In genomic region chr6:31441368-31442267, GRCh38 we compare ENCODE assay signal across 9 cellular contexts. TPM values are rescaled to one million over a fixed set of nuclear protein-coding genes. Genes with fewer than 3 reads are reported as not detected.
DNase-seq lines count a peak whose midpoint lies in the region; ATAC-seq and TF ChIP-seq lines count a peak whose summit lies in the region.
"Had no signal": no experiment of that assay in that cellular context is flagged by ENCODE, and none has a peak within 500 bp of the region (broad histone marks: within the 10 kb centered on the region; RNA-seq: fewer than 3 reads in every experiment).

No MANE protein-coding gene starts in this region.

- peak; percentile 73 to 91 (median 84) for TF ChIP-seq CTCF in heart left ventricle (IDR thresholded peaks at IDR 0.05)
- peak; percentile 83 for TF ChIP-seq CTCF in progenitor cell of endocrine pancreas (IDR thresholded peaks at IDR 0.05; ENCODE audit: unreplicated experiment)

- no peaks in the 10 kb centered on the region for H3K36me3 ChIP-seq in HAP-1 (replicated peaks)
- H3K36me3 ChIP-seq in heart left ventricle: no peaks in the 10 kb centered on the region

- peak; percentile 12 for DNase-seq in CMK (ENCODE audit: low read depth)
- DNase-seq in HAP-1 (ENCODE audit: low spot score in 2 of 2): peak; percentile 45 to 87
- DNase-seq in SK-MEL-5 (ENCODE audit: low read depth, low spot score): peak; percentile 67
- peak; percentile 24 for DNase-seq in activated naive CD8-positive, alpha-beta T cell treated with anti-CD3 and anti-CD28 coated beads, Interleukin-2, amount 50 U/mL, for 24 hours
- peak; percentile 77 to 92 (median 84) for DNase-seq in heart left ventricle
- peak; percentile 60 for DNase-seq in progenitor cell of endocrine pancreas (ENCODE audit: low spot score, unreplicated experiment)

- peaks cover 6% of the 10 kb centered on the region for H3K9me3 Mint-ChIP-seq in activated naive CD8-positive, alpha-beta T cell treated with anti-CD3 and anti-CD28 coated beads, Interleukin-2, amount 50 U/mL, for 24 hours
- H3K9me3 Mint-ChIP-seq in progenitor cell of endocrine pancreas (ENCODE audit: low read depth): peaks cover 7% of the 10 kb centered on the region

- ATAC-seq in activated naive CD8-positive, alpha-beta T cell treated with anti-CD3 and anti-CD28 coated beads, Interleukin-2, amount 50 U/mL, for 24 hours: no peak
- ATAC-seq in heart left ventricle (peak; percentile 92 to 97 (median 96)), HG02759 (IDR thresholded peaks at IDR 0.05; ENCODE audit: unreplicated experiment) (no peak), GM19023 (IDR thresholded peaks at IDR 0.05; ENCODE audit: unreplicated experiment) (no peak)

- H3K36me3 Mint-ChIP-seq in activated naive CD8-positive, alpha-beta T cell treated with anti-CD3 and anti-CD28 coated beads, Interleukin-2, amount 50 U/mL, for 24 hours (ENCODE audit: low read depth): no peaks in the 10 kb centered on the region
- peaks cover 2% of the 10 kb centered on the region for H3K36me3 Mint-ChIP-seq in progenitor cell of endocrine pancreas (ENCODE audit: insufficient read depth)

- no peak overlapping the region for H3K4me3 Mint-ChIP-seq in activated naive CD8-positive, alpha-beta T cell treated with anti-CD3 and anti-CD28 coated beads, Interleukin-2, amount 50 U/mL, for 24 hours
- H3K4me3 Mint-ChIP-seq in progenitor cell of endocrine pancreas (ENCODE audit: low read depth): no peak overlapping the region
- H3K4me3 Mint-ChIP-seq: activated naive CD8-positive, alpha-beta T cell had no signal

- H3K4me3 ChIP-seq in HAP-1 (no peak overlapping the region), heart left ventricle (peak overlapping the region in 9 of 12 donors; percentile 6 to 43 (median 28))

- H3K27ac Mint-ChIP-seq in activated naive CD8-positive, alpha-beta T cell treated with anti-CD3 and anti-CD28 coated beads, Interleukin-2, amount 50 U/mL, for 24 hours: no peak overlapping the region
- no peak overlapping the region for H3K27ac Mint-ChIP-seq in progenitor cell of endocrine pancreas
- H3K27ac Mint-ChIP-seq: activated naive CD8-positive, alpha-beta T cell had no signal

- H3K4me1 ChIP-seq in HAP-1: no peaks in the 10 kb centered on the region
- H3K4me1 ChIP-seq in heart left ventricle: peaks cover 0 to 8% (median 2%) of the 10 kb centered on the region in 12 donors

- no peaks in the 10 kb centered on the region for H3K4me1 Mint-ChIP-seq in activated naive CD8-positive, alpha-beta T cell treated with anti-CD3 and anti-CD28 coated beads, Interleukin-2, amount 50 U/mL, for 24 hours
- H3K4me1 Mint-ChIP-seq in progenitor cell of endocrine pancreas (ENCODE audit: low read depth): no peaks in the 10 kb centered on the region

- H3K27ac ChIP-seq in heart left ventricle: no peak overlapping the region

- 17 to 19% (median 18%) methylated on average over 28 of the region's 28 CpGs for WGBS in heart left ventricle, 4 donors

- no peaks in the 10 kb centered on the region for H3K27me3 ChIP-seq in HAP-1 (ENCODE audit: low read depth)
- peaks cover 0 to 10% (median 0%) of the 10 kb centered on the region in 9 donors for H3K27me3 ChIP-seq in heart left ventricle

- H3K9me3 ChIP-seq in HAP-1 (peaks cover 7% of the 10 kb centered on the region), heart left ventricle (peaks cover 0 to 15% (median 0%) of the 10 kb centered on the region in 12 donors)

- no peak for TF ChIP-seq POLR2A in heart left ventricle (IDR thresholded peaks at IDR 0.05)

- intact Hi-C loops in heart left ventricle (cut with DNase I): loop anchor here (1.0 to 2.0 kb wide), 4 partner anchors 42 to 45 kb away; no protein-coding TSS in a partner anchor

- in situ Hi-C loops in HAP-1 (cut with MboI; ENCODE audit: low sequenced_read_pairs) (loop anchor here (5.0 kb wide), 1 partner anchor 39 kb away; the partner anchor contains the start of gene MICA), SK-MEL-5 (cut with HindIII; ENCODE audit: low pct_unique_long_range_greater_than_20kb, low sequenced_read_pairs) (no loop called here)

- H3K27me3 Mint-ChIP-seq in activated naive CD8-positive, alpha-beta T cell treated with anti-CD3 and anti-CD28 coated beads, Interleukin-2, amount 50 U/mL, for 24 hours: peaks cover 54% of the 10 kb centered on the region
- peaks cover 48% of the 10 kb centered on the region for H3K27me3 Mint-ChIP-seq in progenitor cell of endocrine pancreas

RNA-seq across cellular contexts. Expression of gene MICA, which starts 38.2 kb away (rescaled TPM):
- total RNA-seq in SK-MEL-5 (2014; rRNA removed; shearing (Covaris generic)): 71.5 and 77.4 TPM in 2 replicates
- 71.3 and 75.1 TPM in 2 replicates for polyA plus RNA-seq in SK-MEL-5 (2015; cell fraction: cytosol; rRNA removed)
- polyA plus RNA-seq in SK-MEL-5 (2015; cell fraction: nucleus; rRNA removed): 14.5 and 24.1 TPM in 2 replicates
- 10 to 100 TPM in 7 of 9 donors, 1 to 10 TPM in 2; 8.9 to 21.0 (median 11.5) TPM for total RNA-seq in heart left ventricle
- polyA plus RNA-seq in heart left ventricle: 10 to 100 TPM in 1 of 2 donors, 1 to 10 TPM in 1; 8.5 to 48.4 TPM
- total RNA-seq in progenitor cell of endocrine pancreas: 8.9 and 10.1 TPM in 2 replicates

RNA-seq across cellular contexts. Expression of gene MICB, which starts 56.3 kb away (rescaled TPM):
- total RNA-seq in SK-MEL-5 (2014; rRNA removed; shearing (Covaris generic)): 4.9 and 7.0 TPM in 2 replicates
- polyA plus RNA-seq in SK-MEL-5 (2015; cell fraction: cytosol; rRNA removed): 9.7 and 13.5 TPM in 2 replicates
- polyA plus RNA-seq in SK-MEL-5 (2015; cell fraction: nucleus; rRNA removed): 3.9 and 7.5 TPM in 2 replicates
- total RNA-seq in heart left ventricle: 1 to 10 TPM; 1.1 to 8.8 (median 1.5) TPM
- polyA plus RNA-seq in heart left ventricle: 1 to 10 TPM in 1 of 2 donors, under 1 TPM in 1; 0.84 to 1.3 TPM
- 0.43 and 0.95 TPM in 2 replicates for total RNA-seq in progenitor cell of endocrine pancreas

Comparison
In these comparisons a context has a peak if more than half of its experiments do, and no peak if none do; other contexts are left out.
1. DNase-seq: peak in every context shown above with its lines; median percentile 84 in heart left ventricle; 67 in SK-MEL-5; 66 in HAP-1; 60 in progenitor cell of endocrine pancreas; 24 in activated naive CD8-positive, alpha-beta T cell treated with anti-CD3 and anti-CD28 coated beads, Interleukin-2, amount 50 U/mL, for 24 hours; 12 in CMK.
2. ATAC-seq: peak in heart left ventricle (4 of 4); none in activated naive CD8-positive, alpha-beta T cell treated with anti-CD3 and anti-CD28 coated beads, Interleukin-2, amount 50 U/mL, for 24 hours (single experiment), HG02759 (single experiment) and GM19023 (single experiment).